ENCODE assay signal across 8 cellular contexts in genomic region chr9:95506692-95507455, GRCh38. TPM values are rescaled to one million over a fixed set of nuclear protein-coding genes. Genes with fewer than 3 reads are reported as not detected.
DNase-seq lines count a peak whose midpoint lies in the region; ATAC-seq and TF ChIP-seq lines count a peak whose summit lies in the region.

No MANE protein-coding gene starts in this region.

- peaks cover 3 to 80% of the 10 kb centered on the region in 2 donors for H3K27me3 ChIP-seq in left lung

- DNase-seq in A172 (ENCODE audit: low spot score) (peak; percentile 37), GM10266 (ENCODE audit: extremely low spot score) (no peak), T-cell (peak in 19 of 34 experiments; percentile 13 to 52 (median 35)), chondrocyte (ENCODE audit: low spot score) (no peak), left lung (peak in 1 of 2 donors; percentile 75)
- no peak for DNase-seq in Jurkat, Clone E6-1 (ENCODE audit: low read depth, low spot score)
- DNase-seq in stimulated activated effector memory CD8-positive, alpha-beta T cell treated with anti-CD3 and anti-CD28 coated beads, Interleukin-12 subunit alpha, Interleukin-12 subunit beta, amount 100 ng/mL, for 72 hours (ENCODE audit: low spot score in 2 of 2) = peak; percentile 35 to 69

- peaks cover 15 to 24% of the 10 kb centered on the region in 2 donors for H3K27me3 Mint-ChIP-seq in T-cell
- H3K27me3 Mint-ChIP-seq in chondrocyte (ENCODE audit: low read depth) = no peaks in the 10 kb centered on the region

- H3K36me3 ChIP-seq in left lung = no peaks in the 10 kb centered on the region

- CTCF ChIA-PET in T-cell (lab: Charles Lee) = interaction anchor here in 1 of 2 donors (0.9 kb wide), 1 partner anchor 512 kb away, joined by 3 read pairs; no protein-coding TSS in a partner anchor

- peaks cover 5 to 55% of the 10 kb centered on the region in 2 donors for H3K4me1 ChIP-seq in left lung

- POLR2A ChIA-PET in T-cell (lab: Charles Lee) = no interaction called here

- TF ChIP-seq CTCF in GM10266 (IDR thresholded peaks at IDR 0.05; ENCODE audit: control insufficient read depth, insufficient read depth, low read depth, missing control alignments) (peak; percentile 7), chondrocyte (IDR thresholded peaks at IDR 0.05) (peak; percentile 56), left lung (IDR thresholded peaks at IDR 0.05) (no peak)

- peak; percentile 21 to 33 (median 26) for ATAC-seq in T-cell (replicated peaks in 1 of 4)
- peak; percentile 28 for ATAC-seq in left lung
- peak; percentile 7 for ATAC-seq in stimulated activated effector memory CD8-positive, alpha-beta T cell treated with anti-CD3 and anti-CD28 coated beads, Interleukin-12 subunit alpha, Interleukin-12 subunit beta, amount 100 ng/mL, for 72 hours
- ATAC-seq in HG02852 (IDR thresholded peaks at IDR 0.05; ENCODE audit: unreplicated experiment) = no peak

- H3K4me3 Mint-ChIP-seq in T-cell (peak overlapping the region; percentile 93 to 99 (median 96)), chondrocyte (ENCODE audit: unreplicated experiment) (peak overlapping the region; percentile 95)
- peak overlapping the region; percentile 92 for H3K4me3 Mint-ChIP-seq in stimulated activated effector memory CD8-positive, alpha-beta T cell treated with anti-CD3 and anti-CD28 coated beads, Interleukin-12 subunit alpha, Interleukin-12 subunit beta, amount 100 ng/mL, for 72 hours

- peak overlapping the region; percentile 82 to 86 for H3K27ac ChIP-seq in left lung

- no peaks in the 10 kb centered on the region for H3K36me3 Mint-ChIP-seq in T-cell
- no peaks in the 10 kb centered on the region for H3K36me3 Mint-ChIP-seq in chondrocyte (ENCODE audit: low read depth)
- H3K36me3 Mint-ChIP-seq in stimulated activated effector memory CD8-positive, alpha-beta T cell treated with anti-CD3 and anti-CD28 coated beads, Interleukin-12 subunit alpha, Interleukin-12 subunit beta, amount 100 ng/mL, for 72 hours = peaks cover 21% of the 10 kb centered on the region

- H3K27ac Mint-ChIP-seq in T-cell (peak overlapping the region; percentile 81 to 83), chondrocyte (ENCODE audit: unreplicated experiment) (peak overlapping the region; percentile 88)
- peak overlapping the region; percentile 79 for H3K27ac Mint-ChIP-seq in stimulated activated effector memory CD8-positive, alpha-beta T cell treated with anti-CD3 and anti-CD28 coated beads, Interleukin-12 subunit alpha, Interleukin-12 subunit beta, amount 100 ng/mL, for 72 hours

- H3K4me3 ChIP-seq in Jurkat, Clone E6-1 (ENCODE audit: low read length) = peak overlapping the region; percentile 73
- peak overlapping the region; percentile 55 to 63 for H3K4me3 ChIP-seq in left lung

- no peaks in the 10 kb centered on the region for H3K9me3 ChIP-seq in left lung

- H3K9me3 Mint-ChIP-seq in T-cell (no peaks in the 10 kb centered on the region), chondrocyte (ENCODE audit: low read depth) (no peaks in the 10 kb centered on the region)
- no peaks in the 10 kb centered on the region for H3K9me3 Mint-ChIP-seq in stimulated activated effector memory CD8-positive, alpha-beta T cell treated with anti-CD3 and anti-CD28 coated beads, Interleukin-12 subunit alpha, Interleukin-12 subunit beta, amount 100 ng/mL, for 72 hours

- H3K4me1 Mint-ChIP-seq in T-cell (peaks cover 46 to 61% (median 54%) of the 10 kb centered on the region in 3 donors), chondrocyte (ENCODE audit: low read depth) (peaks cover 32% of the 10 kb centered on the region)
- peaks cover 47% of the 10 kb centered on the region for H3K4me1 Mint-ChIP-seq in stimulated activated effector memory CD8-positive, alpha-beta T cell treated with anti-CD3 and anti-CD28 coated beads, Interleukin-12 subunit alpha, Interleukin-12 subunit beta, amount 100 ng/mL, for 72 hours

- intact Hi-C loops in left lung (cut with DNase I) = loop anchor here in 1 of 2 donors (10.0 kb wide), 1 partner anchor 192 kb away; the partner anchor contains the start of gene FANCC

RNA-seq across cellular contexts. Expression of gene PTCH1, which starts 9.9 kb away (rescaled TPM):
- 5.2 and 36.7 TPM in 2 replicates for total RNA-seq in A172 (2014; rRNA removed; shearing (Covaris generic))
- polyA plus RNA-seq in Jurkat, Clone E6-1 (2012; ENCODE audit: insufficient read depth, insufficient read length) = 1.2 TPM
- total RNA-seq in T-cell (10 to 100 TPM; 23.4 to 35.5 (median 29.2) TPM), chondrocyte (5.7 to 10.4 TPM (median 6.4 TPM) in 3 replicates), left lung (10 to 100 TPM; 19.7 to 29.9 TPM)

Comparison
In these comparisons a context has a peak if more than half of its experiments do, and no peak if none do; other contexts are left out.
1. DNase-seq: peak in A172 (single experiment), T-cell (19 of 34) and stimulated activated effector memory CD8-positive, alpha-beta T cell treated with anti-CD3 and anti-CD28 coated beads, Interleukin-12 subunit alpha, Interleukin-12 subunit beta, amount 100 ng/mL, for 72 hours (2 of 2); none in GM10266 (single experiment), Jurkat, Clone E6-1 (single experiment) and chondrocyte (single experiment).
2. CTCF ChIP-seq: peak in GM10266 (single experiment) and chondrocyte (single experiment); none in left lung (0 of 2).
3. Peak in every context shown above with its lines, with median percentiles within 50 percentile points of each other: H3K27ac Mint-ChIP-seq and H3K4me3 Mint-ChIP-seq.